8 cellular contexts compared by ENCODE assay signal in the genomic region with DNA sequence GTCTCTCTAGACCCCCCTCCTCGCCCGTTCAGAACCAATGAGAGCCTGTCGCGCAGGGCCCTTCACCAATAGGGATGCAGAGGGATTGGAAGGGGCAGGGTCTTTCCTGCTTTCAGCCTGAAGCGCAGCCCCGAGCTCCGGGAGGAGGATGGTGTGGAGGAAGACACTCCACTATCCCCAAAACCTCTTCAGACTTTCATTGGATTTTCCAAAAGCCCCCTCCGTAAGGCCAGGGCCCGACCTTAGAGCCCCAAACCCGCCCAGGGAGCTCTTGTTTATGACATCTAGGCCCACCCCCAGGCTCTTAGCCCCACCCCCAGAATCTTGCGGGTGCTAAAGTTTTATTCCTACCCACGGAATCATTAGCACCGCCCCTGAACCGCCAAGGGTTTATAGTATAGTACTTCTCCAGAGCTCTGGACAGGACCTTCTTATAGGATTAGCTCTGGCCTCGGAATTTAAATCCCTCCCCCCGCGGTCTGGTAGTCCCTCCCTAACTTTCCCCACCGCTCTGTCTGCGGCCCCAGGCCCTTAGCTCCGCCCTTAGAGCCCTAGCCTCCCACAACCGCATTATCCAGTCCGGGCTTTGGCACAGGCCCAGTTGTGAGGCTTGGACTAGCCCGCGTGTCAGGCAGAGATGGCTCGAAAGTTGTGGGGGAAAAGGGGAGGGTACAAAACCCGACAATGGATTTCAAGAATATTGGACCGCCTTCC. TPM values are rescaled to one million over a fixed set of nuclear protein-coding genes. Genes with fewer than 3 reads are reported as not detected.
A peak's percentile ranks its signal among the peaks of the same experiment; 100 is the strongest.
DNase-seq lines count a peak whose midpoint lies in the region; FAIRE-seq and TF ChIP-seq lines count a peak whose summit lies in the region.

No MANE protein-coding gene starts in this region.

- H3K36me3 ChIP-seq in neuron (ENCODE audit: insufficient read depth, low read length): no peaks in the 10 kb centered on the region

- TF ChIP-seq POLR2A in Raji (IDR thresholded peaks at IDR 0.05; ENCODE audit: insufficient read depth, low read depth, low read length): peak; percentile 31

- peak overlapping the region; percentile 64 for H3K4me3 ChIP-seq in Jurkat, Clone E6-1 (ENCODE audit: low read length)
- peak overlapping the region; percentile 42 for H3K4me3 ChIP-seq in neuron (ENCODE audit: low read length)

- peaks cover 9% of the 10 kb centered on the region for H3K27me3 ChIP-seq in neuron (ENCODE audit: insufficient read depth, low read length)

- peak overlapping the region; percentile 48 for H2AFZ ChIP-seq in neuron (ENCODE audit: low read depth, low read length)

- H3K9me3 ChIP-seq in neuron (ENCODE audit: low read length): no peaks in the 10 kb centered on the region

- H3K4me1 ChIP-seq in neuron (ENCODE audit: insufficient read depth, low read length): peaks cover 25% of the 10 kb centered on the region

- no peak for FAIRE-seq in frontal cortex (lab: Jason Lieb, UNC)

- DNase-seq in NCI-H1417 (lab: John Stamatoyannopoulos, UW) (peak; percentile 15 to 75 (median 17)), NCI-H1417 treated with DMSO at 0.1 percent for 48 hours (lab: John Stamatoyannopoulos, UW) (no peak), frontal cortex (ENCODE audit: low spot score in 2 of 2) (peak; percentile 95 to 97), superior temporal gyrus (ENCODE audit: extremely low spot score) (peak; percentile 99)
- peak; percentile 90 for DNase-seq in Jurkat, Clone E6-1 (ENCODE audit: low read depth, low spot score)
- peak; percentile 86 for DNase-seq in activated naive CD4-positive, alpha-beta T cell treated with Interleukin-2 at 50 U/mL for 16 hours

RNA-seq across cellular contexts. Expression of gene EML2, which starts 6.6 kb away (rescaled TPM):
- polyA plus RNA-seq in Jurkat, Clone E6-1 (2012; ENCODE audit: insufficient read depth, insufficient read length): 44.6 TPM
- 13.0 TPM for total RNA-seq in frontal cortex

RNA-seq across cellular contexts. Expression of gene GIPR, which starts 22.2 kb away (rescaled TPM):
- polyA plus RNA-seq in Jurkat, Clone E6-1 (2012; ENCODE audit: insufficient read depth, insufficient read length): 5.5 TPM
- 0.41 TPM for total RNA-seq in frontal cortex

RNA-seq across cellular contexts. Expression of gene GPR4, which starts 43.8 kb away (rescaled TPM):
- polyA plus RNA-seq in Jurkat, Clone E6-1 (2012; ENCODE audit: insufficient read depth, insufficient read length): not detected
- under 0.01 TPM for total RNA-seq in frontal cortex

RNA-seq across cellular contexts. Expression of gene SNRPD2, which starts 46.0 kb away (rescaled TPM):
- 1,119 TPM for polyA plus RNA-seq in Jurkat, Clone E6-1 (2012; ENCODE audit: insufficient read depth, insufficient read length)
- total RNA-seq in frontal cortex: 157 TPM

RNA-seq across cellular contexts. Expression of gene QPCTL, which starts 46.7 kb away (rescaled TPM):
- polyA plus RNA-seq in Jurkat, Clone E6-1 (2012; ENCODE audit: insufficient read depth, insufficient read length): 9.1 TPM
- total RNA-seq in frontal cortex: 8.2 TPM
